Comparison of ENCODE assay signal across 9 cellular contexts in the genomic region with DNA sequence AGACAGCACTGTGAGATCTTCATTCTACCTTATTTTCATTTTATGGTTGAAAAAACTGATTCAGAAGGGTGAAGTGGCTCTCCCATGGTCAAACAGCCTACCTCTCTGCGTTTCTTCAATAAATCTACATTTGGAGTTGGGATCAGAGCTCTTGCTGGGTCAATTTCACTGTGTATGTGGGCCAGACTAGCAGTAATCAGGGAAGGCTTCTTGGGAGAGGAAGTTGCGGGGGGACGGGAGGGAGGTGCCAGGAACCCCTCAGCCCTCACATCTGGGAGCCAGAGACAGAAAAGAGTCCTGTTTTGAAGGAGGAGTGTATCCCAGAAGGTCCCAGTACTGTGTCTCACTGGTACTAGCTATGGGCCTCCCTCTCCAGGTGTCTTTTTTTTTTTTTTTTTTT. TPM values are rescaled to one million over a fixed set of nuclear protein-coding genes. Genes with fewer than 3 reads are reported as not detected.
DNase-seq lines count a peak whose midpoint lies in the region; FAIRE-seq and TF ChIP-seq lines count a peak whose summit lies in the region.
"Had no signal": no experiment of that assay in that cellular context is flagged by ENCODE, and none has a peak within 500 bp of the region (broad histone marks: within the 10 kb centered on the region; RNA-seq: fewer than 3 reads in every experiment).

No MANE protein-coding gene starts in this region.

- DNase-seq in MG63: no peak
- peak; percentile 27 for DNase-seq in dermis blood vessel endothelial cell
- DNase-seq in globus pallidus (ENCODE audit: low spot score): no peak
- DNase-seq in GM19238 (ENCODE audit: insufficient read length, low spot score): no peak
- no peak for DNase-seq in T-helper 9 cell
- DNase-seq in frontal cortex (ENCODE audit: low spot score in 2 of 2): no peak
- DNase-seq: SW 1271 had no signal

- peaks cover 24% of the 10 kb centered on the region for H3K4me1 ChIP-seq in BLaER1

- peaks cover 34% of the 10 kb centered on the region for H3K36me3 ChIP-seq in BLaER1
- peaks cover 36% of the 10 kb centered on the region for H3K36me3 ChIP-seq in MG63
- H3K36me3 ChIP-seq in neural cell (ENCODE audit: insufficient read depth, low read length): no peaks in the 10 kb centered on the region

- peak overlapping the region; percentile 90 for H3K4me2 ChIP-seq in BLaER1
- peak overlapping the region; percentile 96 for H3K4me2 ChIP-seq in neural cell (ENCODE audit: low read length)

- H3K27me3 ChIP-seq in BLaER1: no peaks in the 10 kb centered on the region
- H3K27me3 ChIP-seq in MG63: no peaks in the 10 kb centered on the region
- no peaks in the 10 kb centered on the region for H3K27me3 ChIP-seq in neural cell (ENCODE audit: insufficient read depth, low read depth, low read length)

- H4K20me1 ChIP-seq in BLaER1 (peaks cover 23% of the 10 kb centered on the region), neural cell (ENCODE audit: insufficient read depth) (no peaks in the 10 kb centered on the region)

- no peak for TF ChIP-seq RAD21 in neural cell (conservative IDR thresholded peaks at IDR 0.05)

- H3K27ac ChIP-seq in BLaER1: peak overlapping the region; percentile 93
- H3K27ac ChIP-seq in neural cell (ENCODE audit: low read length): no peak overlapping the region

- H2AFZ ChIP-seq in neural cell (ENCODE audit: low read depth, low read length): no peak overlapping the region

- no peaks in the 10 kb centered on the region for H3F3A ChIP-seq in neural cell (ENCODE audit: insufficient read depth, low read length, poor library complexity, severe bottlenecking)

- no peak for FAIRE-seq in frontal cortex (lab: Jason Lieb, UNC)

- H3K9ac ChIP-seq in BLaER1 (peak overlapping the region; percentile 91), neural cell (ENCODE audit: low read length) (peak overlapping the region; percentile 77)

- no peak for TF ChIP-seq EP300 in neural cell (conservative IDR thresholded peaks at IDR 0.05; ENCODE audit: poor library complexity, severe bottlenecking)

- TF ChIP-seq CTCF in neural cell (IDR thresholded peaks at IDR 0.05; ENCODE audit: poor library complexity, severe bottlenecking): no peak

- H3K4me3 ChIP-seq in BLaER1: peak overlapping the region; percentile 96
- H3K4me3 ChIP-seq in MG63: peak overlapping the region; percentile 74
- H3K4me3 ChIP-seq in neural cell (ENCODE audit: low read length): peak overlapping the region; percentile 86

- H3K9me3 ChIP-seq in BLaER1 (no peaks in the 10 kb centered on the region), MG63 (no peaks in the 10 kb centered on the region), neural cell (ENCODE audit: low read length) (no peaks in the 10 kb centered on the region)

- H3K79me2 ChIP-seq in neural cell (replicated peaks; ENCODE audit: insufficient read depth, low read length): peaks cover 9% of the 10 kb centered on the region

- no peaks in the 10 kb centered on the region for H3K9me2 ChIP-seq in neural cell (ENCODE audit: insufficient read depth, low read length)

TF ChIP-seq in neural cell, 6 proteins besides CTCF, POLR2A, EP300 and RAD21:
- TF ChIP-seq, protein P1, sequence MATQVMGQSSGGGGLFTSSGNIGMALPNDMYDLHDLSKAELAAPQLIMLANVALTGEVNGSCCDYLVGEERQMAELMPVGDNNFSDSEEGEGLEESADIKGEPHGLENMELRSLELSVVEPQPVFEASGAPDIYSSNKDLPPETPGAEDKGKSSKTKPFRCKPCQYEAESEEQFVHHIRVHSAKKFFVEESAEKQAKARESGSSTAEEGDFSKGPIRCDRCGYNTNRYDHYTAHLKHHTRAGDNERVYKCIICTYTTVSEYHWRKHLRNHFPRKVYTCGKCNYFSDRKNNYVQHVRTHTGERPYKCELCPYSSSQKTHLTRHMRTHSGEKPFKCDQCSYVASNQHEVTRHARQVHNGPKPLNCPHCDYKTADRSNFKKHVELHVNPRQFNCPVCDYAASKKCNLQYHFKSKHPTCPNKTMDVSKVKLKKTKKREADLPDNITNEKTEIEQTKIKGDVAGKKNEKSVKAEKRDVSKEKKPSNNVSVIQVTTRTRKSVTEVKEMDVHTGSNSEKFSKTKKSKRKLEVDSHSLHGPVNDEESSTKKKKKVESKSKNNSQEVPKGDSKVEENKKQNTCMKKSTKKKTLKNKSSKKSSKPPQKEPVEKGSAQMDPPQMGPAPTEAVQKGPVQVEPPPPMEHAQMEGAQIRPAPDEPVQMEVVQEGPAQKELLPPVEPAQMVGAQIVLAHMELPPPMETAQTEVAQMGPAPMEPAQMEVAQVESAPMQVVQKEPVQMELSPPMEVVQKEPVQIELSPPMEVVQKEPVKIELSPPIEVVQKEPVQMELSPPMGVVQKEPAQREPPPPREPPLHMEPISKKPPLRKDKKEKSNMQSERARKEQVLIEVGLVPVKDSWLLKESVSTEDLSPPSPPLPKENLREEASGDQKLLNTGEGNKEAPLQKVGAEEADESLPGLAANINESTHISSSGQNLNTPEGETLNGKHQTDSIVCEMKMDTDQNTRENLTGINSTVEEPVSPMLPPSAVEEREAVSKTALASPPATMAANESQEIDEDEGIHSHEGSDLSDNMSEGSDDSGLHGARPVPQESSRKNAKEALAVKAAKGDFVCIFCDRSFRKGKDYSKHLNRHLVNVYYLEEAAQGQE (IDR thresholded peaks at IDR 0.05; ENCODE audit: borderline replicate concordance): no peak
- no peak for TF ChIP-seq EZH2 (IDR thresholded peaks at IDR 0.05; ENCODE audit: borderline replicate concordance, insufficient read depth, low read length, poor library complexity, severe bottlenecking)
- TF ChIP-seq POLR2AphosphoS5 (IDR thresholded peaks at IDR 0.05): no peak
- no peak for TF ChIP-seq MXI1 (conservative IDR thresholded peaks at IDR 0.05; ENCODE audit: poor library complexity, severe bottlenecking)
- TF ChIP-seq SMC3 (conservative IDR thresholded peaks at IDR 0.05; ENCODE audit: poor library complexity): no peak
- no peak for TF ChIP-seq TAF1 (IDR thresholded peaks at IDR 0.05; ENCODE audit: low read depth)

RNA-seq across cellular contexts. Expression of a gene that starts 0.9 kb away (rescaled TPM):
- total RNA-seq in MG63 (2014; rRNA removed; shearing (Covaris generic); ENCODE audit: low replicate concordance): 140 and 145 TPM in 2 replicates
- 58.0 and 91.2 TPM in 2 replicates for total RNA-seq in dermis blood vessel endothelial cell
- polyA plus RNA-seq in neural cell: 55.8 and 78.1 TPM in 2 replicates
- polyA minus RNA-seq in neural cell: 28.5 and 31.5 TPM in 2 replicates
- 14.7 TPM for total RNA-seq in frontal cortex

RNA-seq across cellular contexts. Expression of a gene that starts 13.1 kb away (rescaled TPM):
- 457 and 1,435 TPM in 2 replicates for total RNA-seq in MG63 (2014; rRNA removed; shearing (Covaris generic); ENCODE audit: low replicate concordance)
- 755 and 1,061 TPM in 2 replicates for total RNA-seq in dermis blood vessel endothelial cell
- 709 and 765 TPM in 2 replicates for polyA plus RNA-seq in neural cell
- 234 and 279 TPM in 2 replicates for polyA minus RNA-seq in neural cell
- total RNA-seq in frontal cortex: 742 TPM

RNA-seq across cellular contexts. Expression of a gene that starts 15.2 kb away (rescaled TPM):
- 291 and 381 TPM in 2 replicates for total RNA-seq in MG63 (2014; rRNA removed; shearing (Covaris generic); ENCODE audit: low replicate concordance)
- total RNA-seq in dermis blood vessel endothelial cell (216 and 253 TPM in 2 replicates), frontal cortex (178 TPM)
- 183 and 205 TPM in 2 replicates for polyA plus RNA-seq in neural cell
- polyA minus RNA-seq in neural cell: 161 and 196 TPM in 2 replicates

RNA-seq across cellular contexts. Expression of a gene that starts 30.0 kb away (rescaled TPM):
- total RNA-seq in MG63 (2014; rRNA removed; shearing (Covaris generic); ENCODE audit: low replicate concordance): 127 and 179 TPM in 2 replicates
- 75.5 and 91.2 TPM in 2 replicates for total RNA-seq in dermis blood vessel endothelial cell
- polyA plus RNA-seq in neural cell: 214 and 277 TPM in 2 replicates
- polyA minus RNA-seq in neural cell: 21.4 and 24.6 TPM in 2 replicates
- 17.1 TPM for total RNA-seq in frontal cortex

RNA-seq across cellular contexts. Expression of a gene that starts 36.7 kb away (rescaled TPM):
- 12.2 and 22.1 TPM in 2 replicates for total RNA-seq in MG63 (2014; rRNA removed; shearing (Covaris generic); ENCODE audit: low replicate concordance)
- 12.3 and 14.8 TPM in 2 replicates for total RNA-seq in dermis blood vessel endothelial cell
- 7.2 and 8.8 TPM in 2 replicates for polyA plus RNA-seq in neural cell
- 8.9 and 12.4 TPM in 2 replicates for polyA minus RNA-seq in neural cell
- 7.7 TPM for total RNA-seq in frontal cortex
